In genomic region chr1:42957880-42958487, GRCh38 we compare ENCODE assay signal across 8 cellular contexts. TPM values are rescaled to one million over a fixed set of nuclear protein-coding genes. Genes with fewer than 3 reads are reported as not detected.
A peak's percentile ranks its signal among the peaks of the same experiment; 100 is the strongest.
DNase-seq lines count a peak whose midpoint lies in the region; ATAC-seq and TF ChIP-seq lines count a peak whose summit lies in the region.

No MANE protein-coding gene starts in this region.

- H3K9ac ChIP-seq in endodermal cell (ENCODE audit: extremely low read depth, low read length, poor library complexity, severe bottlenecking): peak overlapping the region; percentile 72

- H3K36me3 Mint-ChIP-seq in endodermal cell (ENCODE audit: low read depth): peaks cover 19% of the 10 kb centered on the region

- DNase-seq in NCI-H345 (lab: John Stamatoyannopoulos, UW): peak; percentile 72
- peak; percentile 36 to 38 for DNase-seq in activated CD8-positive, alpha-beta memory T cell treated with anti-CD3 and anti-CD28 coated beads for 4 hours (ENCODE audit: low read depth in 2 of 2)
- peak; percentile 78 for DNase-seq in endodermal cell
- peak; percentile 53 to 79 (median 79) for DNase-seq in mucosa of descending colon
- peak; percentile 74 for DNase-seq in stimulated activated CD8-positive, alpha-beta memory T cell treated with anti-CD3 and anti-CD28 coated beads, Interleukin-4, amount 100 ng/mL, for 48 hours

- H3K36me3 ChIP-seq in ACC112 (ENCODE audit: insufficient read depth, low read length) (no peaks in the 10 kb centered on the region), endodermal cell (ENCODE audit: control insufficient read depth, insufficient read depth, low read length) (peaks cover 10% of the 10 kb centered on the region), mucosa of descending colon (ENCODE audit: low read depth) (no peaks in the 10 kb centered on the region)

- H3K4me3 ChIP-seq in ACC112 (ENCODE audit: low read depth, low read length) (peak overlapping the region; percentile 95), endodermal cell (ENCODE audit: low read length) (peak overlapping the region; percentile 91), mucosa of descending colon (peak overlapping the region; percentile 69)

- H3K27ac ChIP-seq in ACC112 (ENCODE audit: low read depth, low read length) (peak overlapping the region; percentile 62), endodermal cell (ENCODE audit: low read depth, low read length) (peak overlapping the region; percentile 92)

- intact Hi-C loops in mucosa of descending colon (cut with DNase I, micrococcal nuclease): no loop called here

- H3K9me3 ChIP-seq in endodermal cell (ENCODE audit: control insufficient read depth, low read length): no peaks in the 10 kb centered on the region
- H3K9me3 ChIP-seq in mucosa of descending colon: no peaks in the 10 kb centered on the region

- peak; percentile 50 for ATAC-seq in GM18517 (IDR thresholded peaks at IDR 0.05; ENCODE audit: unreplicated experiment)
- ATAC-seq in HG03025 (IDR thresholded peaks at IDR 0.05; ENCODE audit: low FRiP score, unreplicated experiment): peak; percentile 53
- ATAC-seq in mucosa of descending colon: peak; percentile 62

- no peak overlapping the region for H2AFZ ChIP-seq in ACC112 (ENCODE audit: low read length, unreplicated experiment)

- H3K79me2 ChIP-seq in ACC112 (ENCODE audit: control insufficient read depth, insufficient read depth, low read length, unreplicated experiment): peaks cover 54% of the 10 kb centered on the region

- peaks cover 13% of the 10 kb centered on the region for H3K27me3 Mint-ChIP-seq in endodermal cell (ENCODE audit: insufficient read depth)

- H3K4me3 Mint-ChIP-seq in endodermal cell: peak overlapping the region; percentile 84

- peak overlapping the region; percentile 84 for H3K27ac Mint-ChIP-seq in endodermal cell

- H3K9me3 Mint-ChIP-seq in endodermal cell: no peaks in the 10 kb centered on the region

- H3K4me1 Mint-ChIP-seq in endodermal cell: peaks cover 37% of the 10 kb centered on the region

- no peaks in the 10 kb centered on the region for H3K27me3 ChIP-seq in ACC112 (ENCODE audit: insufficient read depth, low read length)
- H3K27me3 ChIP-seq in endodermal cell (ENCODE audit: control insufficient read depth, insufficient read depth, low read length, poor library complexity, severe bottlenecking): peaks cover 19% of the 10 kb centered on the region

- WGBS in endodermal cell (ENCODE audit: insufficient coverage in 1 of 2, insufficient read length in 1 of 2), 2 experiments: 0 to 1% methylated on average over 16 to 72 of the region's 72 CpGs

- H3K4me1 ChIP-seq in ACC112 (ENCODE audit: control insufficient read depth, insufficient read depth, low read length, unreplicated experiment) (peaks cover 16% of the 10 kb centered on the region), endodermal cell (ENCODE audit: control insufficient read depth, insufficient read depth, low read length) (no peaks in the 10 kb centered on the region), mucosa of descending colon (ENCODE audit: low read depth) (peaks cover 5% of the 10 kb centered on the region)

- peak; percentile 41 for TF ChIP-seq CTCF in endodermal cell (conservative IDR thresholded peaks at IDR 0.05)
- no peak for TF ChIP-seq CTCF in mucosa of descending colon (IDR thresholded peaks at IDR 0.05)

RNA-seq across cellular contexts. Expression of gene SLC2A1, which starts 0.7 kb away (rescaled TPM):
- 10 to 100 TPM; 42.5 to 69.7 TPM for total RNA-seq in endodermal cell
- 172 TPM for polyA plus RNA-seq in endodermal cell (2013, experiment 1 of 2)
- polyA plus RNA-seq in endodermal cell (2013, experiment 2 of 2): 136 TPM
- total RNA-seq in mucosa of descending colon: 10 to 100 TPM; 36.0 to 81.2 (median 74.3) TPM

Comparison
In these comparisons a context has a peak if more than half of its experiments do, and no peak if none do; other contexts are left out.
1. Peak in every context shown above with its lines: DNase-seq, ATAC-seq, H3K4me3 ChIP-seq and H3K27ac ChIP-seq.